Comparison of ENCODE assay signal across 31 cellular contexts in the genomic region with DNA sequence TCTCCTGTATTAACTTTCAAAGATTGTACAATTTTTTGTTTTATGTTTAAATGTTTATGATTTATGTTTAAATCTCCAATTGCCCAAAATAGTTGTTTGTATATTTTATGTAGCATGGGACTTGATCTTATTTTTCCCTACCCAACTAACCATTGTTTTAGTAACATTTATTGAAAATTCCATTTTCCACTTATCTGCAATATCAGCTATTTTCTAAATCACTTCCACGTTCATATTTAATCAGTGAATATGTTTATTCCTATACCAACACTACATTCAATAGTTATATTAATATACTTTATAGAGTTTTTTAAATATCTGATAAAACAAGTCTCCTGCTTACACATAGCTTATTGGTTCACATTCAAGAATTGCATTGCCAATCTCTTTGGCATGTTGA.
"Had no signal": no experiment of that assay in that cellular context is flagged by ENCODE, and none has a peak within 500 bp of the region (broad histone marks: within the 10 kb centered on the region; RNA-seq: fewer than 3 reads in every experiment).

No MANE protein-coding gene starts in this region.

- H3K27me3 ChIP-seq: ascending aorta, cardiac muscle cell had no signal

- H3K27ac ChIP-seq: ascending aorta, cardiac muscle cell, VCaP had no signal

- H3K36me3 ChIP-seq: ascending aorta, cardiac muscle cell had no signal

- FAIRE-seq: bronchial epithelial cell, TTC549 had no signal

- H3K4me1 ChIP-seq: ascending aorta had no signal

- H3K4me3 ChIP-seq: ascending aorta, cardiac muscle cell had no signal

- DNase-seq: activated B cell treated with CpG ODN at 0.5 μM for 24 hours; activated CD4-positive, alpha-beta memory T cell treated with anti-CD3 and anti-CD28 coated beads, Interleukin-2, amount 10 ng/mL, durations not matched to agents 7 days and 5 days; activated CD4-positive, alpha-beta T cell treated with anti-CD3 and anti-CD28 coated beads for 36 hours; activated CD4-positive, alpha-beta T cell treated with anti-CD3 and anti-CD28 coated beads for 48 hours; activated CD4-positive, alpha-beta T cell treated with anti-CD3 and anti-CD28 coated beads, Interleukin-2, amount 10 ng/mL, durations not matched to agents 7 days and 5 days; activated CD4-positive, alpha-beta T cell treated with anti-CD3 and anti-CD28 coated beads, Interleukin-2, amount 50 U/mL, for 48 hours; activated CD4-positive, CD25-positive, alpha-beta regulatory T cell treated with anti-CD3 and anti-CD28 coated beads, Interleukin-2, amount 50 U/mL, for 72 hours; activated CD8-positive, alpha-beta memory T cell treated with anti-CD3 and anti-CD28 coated beads for 24 hours; activated CD8-positive, alpha-beta memory T cell treated with anti-CD3 and anti-CD28 coated beads, Interleukin-2, amount 10 ng/mL, durations not matched to agents 7 days and 5 days; activated CD8-positive, alpha-beta memory T cell treated with anti-CD3 and anti-CD28 coated beads, Interleukin-2, amount 50 U/mL, for 48 hours; activated CD8-positive, alpha-beta T cell treated with anti-CD3 and anti-CD28 coated beads, Interleukin-2, amount 10 ng/mL, durations not matched to agents 7 days and 5 days; activated effector memory CD4-positive, alpha-beta T cell treated with Interleukin-2 at 50 U/mL for 16 hours; activated gamma-delta T cell; activated naive CD4-positive, alpha-beta T cell treated with anti-CD3 and anti-CD28 coated beads, Interleukin-2, amount 10 ng/mL, durations not matched to agents 7 days and 5 days; activated naive CD4-positive, alpha-beta T cell treated with Interleukin-2 at 50 U/mL for 16 hours; activated naive CD8-positive, alpha-beta T cell treated with anti-CD3 and anti-CD28 coated beads, Interleukin-2, amount 10 ng/mL, durations not matched to agents 7 days and 5 days; activated naive CD8-positive, alpha-beta T cell treated with anti-CD3 and anti-CD28 coated beads, Interleukin-2, amount 50 U/mL, for 24 hours; activated T-cell treated with anti-CD3 and anti-CD28 coated beads, Interleukin-2, amount 50 U/mL, for 24 hours; activated T-cell treated with anti-CD3 and anti-CD28 coated beads, Interleukin-2, amount 50 U/mL, for 48 hours; amygdala; anterior cingulate cortex; caudate nucleus; cerebellar nuclear complex; T-helper 1 cell; T-helper 2 cell; T-helper 9 cell had no signal

- ATAC-seq: activated CD4-positive, alpha-beta T cell treated with anti-CD3 and anti-CD28 coated beads for 36 hours; activated CD8-positive, alpha-beta memory T cell treated with anti-CD3 and anti-CD28 coated beads, Interleukin-2, amount 10 ng/mL, durations not matched to agents 7 days and 5 days; activated CD8-positive, alpha-beta T cell treated with anti-CD3 and anti-CD28 coated beads, Interleukin-2, amount 10 ng/mL, durations not matched to agents 7 days and 5 days; activated naive CD8-positive, alpha-beta T cell treated with anti-CD3 and anti-CD28 coated beads, Interleukin-2, amount 50 U/mL, for 24 hours had no signal
